23 cellular contexts compared by ENCODE assay signal in genomic region chr16:26666486-26666885, GRCh38.
"Had no signal": no experiment of that assay in that cellular context is flagged by ENCODE, and none has a peak within 500 bp of the region (broad histone marks: within the 10 kb centered on the region; RNA-seq: fewer than 3 reads in every experiment).

No MANE protein-coding gene starts in this region.

- ATAC-seq: left cardiac atrium; left ventricle myocardium superior; natural killer cell treated with Interleukin-12 subunit alpha and Interleukin-12 subunit beta and Interleukin-15 and Interleukin-18, amount 100 ng/mL, for 72 hours had no signal

- H3K36me3 ChIP-seq: neural progenitor cell, ovary, right atrium auricular region, sigmoid colon, tibial artery, upper lobe of left lung, uterus had no signal

- H3K4me3 Mint-ChIP-seq: endodermal cell; natural killer cell treated with Interleukin-12 subunit alpha and Interleukin-12 subunit beta and Interleukin-15 and Interleukin-18, amount 100 ng/mL, for 72 hours had no signal

- H3K27me3 ChIP-seq: hepatocyte, neural progenitor cell, ovary, right atrium auricular region, sigmoid colon, tibial artery, upper lobe of left lung, uterus had no signal

- H3K4me3 ChIP-seq: hepatocyte, lung, neural progenitor cell, ovary, right atrium auricular region, sigmoid colon, skin epidermis, tibial artery, upper lobe of left lung, uterus had no signal

- DNase-seq: dermis blood vessel endothelial cell; erythroblast; foreskin melanocyte; head of caudate nucleus; kidney; left cardiac atrium; left ventricle myocardium superior; mesenchymal stem cell; midbrain; nucleus accumbens; ovary; sigmoid colon; stimulated activated naive CD4-positive, alpha-beta T cell treated with Interleukin-2 at 50 U/mL for 16 hours; tibial artery; upper lobe of left lung; uterus had no signal

- H3K27ac Mint-ChIP-seq: endodermal cell; natural killer cell treated with Interleukin-12 subunit alpha and Interleukin-12 subunit beta and Interleukin-15 and Interleukin-18, amount 100 ng/mL, for 72 hours; neural progenitor cell had no signal

- H3K36me3 Mint-ChIP-seq: natural killer cell treated with Interleukin-12 subunit alpha and Interleukin-12 subunit beta and Interleukin-15 and Interleukin-18, amount 100 ng/mL, for 72 hours had no signal

- H3K27ac ChIP-seq: hepatocyte, neural progenitor cell, ovary, right atrium auricular region, sigmoid colon, skin epidermis, tibial artery, upper lobe of left lung, uterus had no signal

- H3K9me3 ChIP-seq: ovary, right atrium auricular region, sigmoid colon, tibial artery, upper lobe of left lung, uterus had no signal

- H3K9me3 Mint-ChIP-seq: endodermal cell; natural killer cell treated with Interleukin-12 subunit alpha and Interleukin-12 subunit beta and Interleukin-15 and Interleukin-18, amount 100 ng/mL, for 72 hours had no signal

- H3K4me1 ChIP-seq: right atrium auricular region, sigmoid colon, tibial artery, upper lobe of left lung, uterus had no signal
